In the genomic region with DNA sequence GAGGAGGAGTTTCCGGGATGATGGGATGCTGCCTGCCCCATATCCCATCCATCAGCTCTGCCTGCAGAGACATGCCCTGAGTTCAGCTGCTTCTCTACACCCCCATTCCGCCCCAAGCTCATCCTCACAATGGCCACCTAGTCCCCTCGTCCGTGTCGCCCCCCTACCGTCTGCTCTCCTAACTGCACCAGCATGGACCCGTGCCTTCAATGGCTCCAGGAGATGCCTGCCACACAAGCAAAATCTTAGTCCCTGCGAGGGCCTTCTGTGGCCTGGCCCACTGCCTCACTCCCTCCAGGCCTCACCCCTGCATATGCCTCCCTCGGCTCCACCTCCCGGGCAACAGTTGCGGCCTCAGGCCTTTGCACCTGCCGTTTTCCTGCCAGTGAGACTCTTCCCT, we compare ENCODE assay signal across 1 cellular context.
TF ChIP-seq lines count a peak whose summit lies in the region.

No MANE protein-coding gene starts in this region.

TF ChIP-seq in WTC11, 78 proteins besides CTCF, POLR2A, EP300 and RAD21:
- no peak for TF ChIP-seq FOXJ3 (CRISPR knock-in tag; IDR thresholded peaks at IDR 0.05; ENCODE audit: borderline replicate concordance)
- TF ChIP-seq NFE2L1 (CRISPR knock-in tag; IDR thresholded peaks at IDR 0.05), result 0 out of 2 replicates have a peak, but pooled peaks have one; percentile 59
